Comparison of ENCODE assay signal across 10 cellular contexts in genomic region chr18:60649107-60649506, GRCh38.
DNase-seq lines count a peak whose midpoint lies in the region; ATAC-seq and TF ChIP-seq lines count a peak whose summit lies in the region.
"Had no signal": no experiment of that assay in that cellular context is flagged by ENCODE, and none has a peak within 500 bp of the region (broad histone marks: within the 10 kb centered on the region; RNA-seq: fewer than 3 reads in every experiment).

No MANE protein-coding gene starts in this region.

- H3K4me1 Mint-ChIP-seq in GM23338 (peaks cover under 1% of the 10 kb centered on the region; the same call in 1 of the 3 replicates), T-helper 17 cell (no peaks in the 10 kb centered on the region)
- H3K4me1 Mint-ChIP-seq in CD8-positive, alpha-beta memory T cell = no peaks in the 10 kb centered on the region

- DNase-seq in GM23338 (ENCODE audit: low spot score) = no peak
- no peak for DNase-seq in dorsolateral prefrontal cortex
- DNase-seq in CD8-positive, alpha-beta memory T cell = no peak
- no peak for DNase-seq in T-helper 17 cell
- DNase-seq in GM03348 (ENCODE audit: low spot score) = no peak
- no peak for DNase-seq in stimulated activated naive CD8-positive, alpha-beta T cell treated with anti-CD3 and anti-CD28 coated beads, Interleukin-15, Interleukin-2, amounts not matched to agents 100 U/mL and 50 U/mL, for 24 hours
- DNase-seq: DMS79, NCI-H1105 had no signal

- no peaks in the 10 kb centered on the region for H3K9me2 ChIP-seq in GM23338 (ENCODE audit: insufficient read depth)

- H3K4me1 ChIP-seq in GM23338 (ENCODE audit: insufficient read depth) = no peaks in the 10 kb centered on the region
- H3K4me1 ChIP-seq in CD8-positive, alpha-beta memory T cell (ENCODE audit: insufficient read depth, low read length) = no peaks in the 10 kb centered on the region

- H3K27ac ChIP-seq in GM23338 (ENCODE audit: low read depth) (no peak overlapping the region), dorsolateral prefrontal cortex (peak overlapping the region in 50 of 59 donors; percentile 12 to 88 (median 64))
- H3K27ac ChIP-seq in CD8-positive, alpha-beta memory T cell (ENCODE audit: low read depth, low read length) = no peak overlapping the region

- no peaks in the 10 kb centered on the region for H3K9me3 ChIP-seq in CD8-positive, alpha-beta memory T cell (ENCODE audit: low read length)
- no peaks in the 10 kb centered on the region for H3K9me3 ChIP-seq in T-helper 17 cell (ENCODE audit: control insufficient read depth, low read length, poor library complexity, severe bottlenecking)

- no peaks in the 10 kb centered on the region for H4K20me1 ChIP-seq in GM23338 (replicated peaks; ENCODE audit: insufficient read depth)

- POLR2A ChIA-PET in CD8-positive, alpha-beta memory T cell (lab: Charles Lee) = no interaction called here

- intact Hi-C loops in dorsolateral prefrontal cortex (cut with DNase I) = no loop called here

- H3K27me3 ChIP-seq in GM23338 (ENCODE audit: insufficient read depth) (no peaks in the 10 kb centered on the region), dorsolateral prefrontal cortex (no peaks in the 10 kb centered on the region)
- H3K27me3 ChIP-seq in CD8-positive, alpha-beta memory T cell (ENCODE audit: insufficient read depth, low read length, poor library complexity, severe bottlenecking) = no peaks in the 10 kb centered on the region

- peak overlapping the region; percentile 84 for H2AFZ ChIP-seq in GM23338

- no peak overlapping the region for H3K4me3 Mint-ChIP-seq in GM23338
- no peak overlapping the region for H3K4me3 Mint-ChIP-seq in CD8-positive, alpha-beta memory T cell
- H3K4me3 Mint-ChIP-seq in T-helper 17 cell = no peak overlapping the region

- H3K36me3 Mint-ChIP-seq in GM23338 (ENCODE audit: low read depth) (no peaks in the 10 kb centered on the region), T-helper 17 cell (ENCODE audit: low read depth) (no peaks in the 10 kb centered on the region)
- H3K36me3 Mint-ChIP-seq in CD8-positive, alpha-beta memory T cell = no peaks in the 10 kb centered on the region

- H3K36me3 ChIP-seq in GM23338 (ENCODE audit: insufficient read depth) = no peaks in the 10 kb centered on the region
- no peaks in the 10 kb centered on the region for H3K36me3 ChIP-seq in CD8-positive, alpha-beta memory T cell (ENCODE audit: insufficient read depth, low read length)

- no peak overlapping the region for H3K27ac Mint-ChIP-seq in GM23338
- H3K27ac Mint-ChIP-seq in CD8-positive, alpha-beta memory T cell = no peak overlapping the region
- no peak overlapping the region for H3K27ac Mint-ChIP-seq in T-helper 17 cell

- no peak for TF ChIP-seq CTCF in GM23338 (conservative IDR thresholded peaks at IDR 0.05; ENCODE audit: low read depth in 2 of 2)
- no peak for TF ChIP-seq CTCF in dorsolateral prefrontal cortex (IDR thresholded peaks at IDR 0.05 in 54 of 56, conservative IDR thresholded peaks at IDR 0.05 in 2 of 56; ENCODE audit: low read depth in 1 of 56, partially characterized antibody in 56 of 56)

- ATAC-seq in GM19023 (IDR thresholded peaks at IDR 0.05; ENCODE audit: unreplicated experiment) (peak; percentile 84), GM23338 (no peak), HG03439 (IDR thresholded peaks at IDR 0.05; ENCODE audit: unreplicated experiment) (peak; percentile 99), T-helper 17 cell (no peak)
- ATAC-seq in stimulated activated naive CD8-positive, alpha-beta T cell treated with anti-CD3 and anti-CD28 coated beads, Interleukin-15, Interleukin-2, amounts not matched to agents 100 U/mL and 50 U/mL, for 24 hours = no peak

- H3K9me3 Mint-ChIP-seq in GM23338 = no peaks in the 10 kb centered on the region
- peaks cover 0 to 10% (median 0%) of the 10 kb centered on the region in 5 donors for H3K9me3 Mint-ChIP-seq in CD8-positive, alpha-beta memory T cell

- H3K4me3 ChIP-seq in GM23338 = no peak overlapping the region
- no peak overlapping the region for H3K4me3 ChIP-seq in dorsolateral prefrontal cortex
- no peak overlapping the region for H3K4me3 ChIP-seq in CD8-positive, alpha-beta memory T cell (ENCODE audit: low read length)

- H3K79me2 ChIP-seq in GM23338 (replicated peaks; ENCODE audit: insufficient read depth) = no peaks in the 10 kb centered on the region

- H3K4me2 ChIP-seq in GM23338 = no peak overlapping the region

- H3K27me3 Mint-ChIP-seq in GM23338 (ENCODE audit: insufficient read depth, low read depth, poor library complexity) (no peaks in the 10 kb centered on the region), T-helper 17 cell (no peaks in the 10 kb centered on the region)
- H3K27me3 Mint-ChIP-seq in CD8-positive, alpha-beta memory T cell = no peaks in the 10 kb centered on the region

- CTCF ChIA-PET in CD8-positive, alpha-beta memory T cell (lab: Charles Lee) = no interaction called here

- H3F3A ChIP-seq in GM23338 (replicated peaks; ENCODE audit: low read depth) = no peaks in the 10 kb centered on the region

TF ChIP-seq in GM23338, 12 proteins besides CTCF, POLR2A, EP300 and RAD21 (continues in another document):
- TF ChIP-seq STAT1 (IDR thresholded peaks at IDR 0.05; ENCODE audit: unreplicated experiment) (no peak), ETS1 (IDR thresholded peaks at IDR 0.05) (no peak), ZNF462 (CRISPR knock-in tag; IDR thresholded peaks at IDR 0.05) (no peak)

Comparison
In these comparisons a context has a peak if more than half of its experiments do, and no peak if none do; other contexts are left out.
1. ATAC-seq: peak in GM19023 (single experiment) and HG03439 (single experiment); none in GM23338 (single experiment), T-helper 17 cell (single experiment) and stimulated activated naive CD8-positive, alpha-beta T cell treated with anti-CD3 and anti-CD28 coated beads, Interleukin-15, Interleukin-2, amounts not matched to agents 100 U/mL and 50 U/mL, for 24 hours (single experiment).
2. H3K27ac ChIP-seq: peak in dorsolateral prefrontal cortex (50 of 59); none in GM23338 (single experiment) and CD8-positive, alpha-beta memory T cell (single experiment).